Comparison of ENCODE assay signal across 20 cellular contexts in the genomic region with DNA sequence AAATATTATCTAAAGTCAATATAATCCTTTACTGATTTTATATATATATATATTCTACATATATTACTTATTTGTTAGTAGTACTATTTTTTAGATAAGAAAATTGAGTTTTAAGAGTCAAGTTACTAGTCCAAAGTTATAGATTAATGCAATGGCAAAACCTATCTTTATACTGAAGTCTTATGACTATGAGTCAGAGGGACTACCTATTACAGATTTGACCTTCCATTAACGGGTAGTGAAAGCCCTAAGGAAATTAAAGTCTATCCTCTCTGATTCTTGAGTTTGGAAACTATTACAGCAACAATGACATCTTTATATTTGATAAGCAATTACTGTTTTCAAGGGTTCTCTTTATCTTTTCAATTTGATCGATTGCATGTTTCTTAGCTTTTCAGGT.
DNase-seq lines count a peak whose midpoint lies in the region; TF ChIP-seq lines count a peak whose summit lies in the region.
"Had no signal": no experiment of that assay in that cellular context is flagged by ENCODE, and none has a peak within 500 bp of the region (broad histone marks: within the 10 kb centered on the region; RNA-seq: fewer than 3 reads in every experiment).

No MANE protein-coding gene starts in this region.

- H2AFZ ChIP-seq in mammary epithelial cell (ENCODE audit: low read depth, low read length): no peak overlapping the region
- H2AFZ ChIP-seq: GM23248 had no signal

- no peak overlapping the region for H3K4me2 ChIP-seq in mammary epithelial cell (ENCODE audit: insufficient read depth, low read depth, low read length)
- H3K4me2 ChIP-seq: A549, BLaER1 had no signal

- intact Hi-C loops in MCF 10A (cut with micrococcal nuclease) (no loop called here), breast epithelium (cut with DNase I; ENCODE audit: low total_unique reads) (no loop called here), mammary epithelial cell (cut with micrococcal nuclease) (no loop called here), Calu3 (cut with micrococcal nuclease; ENCODE audit: unreplicated experiment) (loop anchor here (5.0 to 10.0 kb wide), 2 partner anchors 130 to 328 kb away; no protein-coding TSS in a partner anchor)

- peaks cover 7% of the 10 kb centered on the region for H3K4me1 Mint-ChIP-seq in MCF 10A (ENCODE audit: insufficient read depth, unreplicated experiment)
- H3K4me1 Mint-ChIP-seq in Calu3 (ENCODE audit: low read depth, unreplicated experiment): peaks cover 26% of the 10 kb centered on the region
- H3K4me1 Mint-ChIP-seq in activated T-cell treated with anti-CD3 and anti-CD28 coated beads, Interleukin-2, amount 50 U/mL, for 24 hours (ENCODE audit: low read depth): no peaks in the 10 kb centered on the region
- H3K4me1 Mint-ChIP-seq: CD14-positive monocyte; CD4-positive, alpha-beta memory T cell had no signal

- H3K4me3 Mint-ChIP-seq in MCF 10A (ENCODE audit: unreplicated experiment) (no peak overlapping the region), Calu3 (ENCODE audit: low read depth, unreplicated experiment) (no peak overlapping the region)
- H3K4me3 Mint-ChIP-seq in activated T-cell treated with anti-CD3 and anti-CD28 coated beads, Interleukin-2, amount 50 U/mL, for 24 hours: no peak overlapping the region
- H3K4me3 Mint-ChIP-seq: CD14-positive monocyte; CD4-positive, alpha-beta memory T cell; HFFc6; IgD-negative memory B cell had no signal

- DNase-seq in MCF 10A (ENCODE audit: unreplicated experiment): no peak
- no peak for DNase-seq in breast epithelium (ENCODE audit: low spot score in 2 of 2)
- DNase-seq in mammary epithelial cell: peak; percentile 9
- DNase-seq in fibroblast of mammary gland (ENCODE audit: low read depth): peak; percentile 17
- DNase-seq in renal cortical epithelial cell (ENCODE audit: low read depth): peak; percentile 73
- DNase-seq in Calu3: no peak
- no peak for DNase-seq in activated T-cell treated with anti-CD3 and anti-CD28 coated beads, Interleukin-2, amount 50 U/mL, for 24 hours
- no peak for DNase-seq in NCI-H82 (lab: John Stamatoyannopoulos, UW)
- DNase-seq: CD4-positive, alpha-beta memory T cell; DMS 273 treated with DMSO at 0.1 percent for 48 hours; DMS53; DND-41; GM23248; H7; HFFc6 had no signal

- no peaks in the 10 kb centered on the region for H3K27me3 Mint-ChIP-seq in MCF 10A (ENCODE audit: insufficient read depth, unreplicated experiment)
- H3K27me3 Mint-ChIP-seq in Calu3 (ENCODE audit: unreplicated experiment): no peaks in the 10 kb centered on the region
- H3K27me3 Mint-ChIP-seq in activated T-cell treated with anti-CD3 and anti-CD28 coated beads, Interleukin-2, amount 50 U/mL, for 24 hours: peaks cover 8% of the 10 kb centered on the region

- H3K27me3 ChIP-seq in breast epithelium: no peaks in the 10 kb centered on the region
- H3K27me3 ChIP-seq in mammary epithelial cell (ENCODE audit: insufficient read depth, low read length): no peaks in the 10 kb centered on the region
- H3K27me3 ChIP-seq: BLaER1 had no signal

- H3K4me3 ChIP-seq in breast epithelium: no peak overlapping the region
- no peak overlapping the region for H3K4me3 ChIP-seq in mammary epithelial cell (replicated peaks in 1 of 3; ENCODE audit: insufficient read depth in 1 of 3, low read depth in 2 of 3, low read length in 3 of 3)
- H3K4me3 ChIP-seq in fibroblast of mammary gland (ENCODE audit: control insufficient read depth, low read depth, low read length): no peak overlapping the region
- H3K4me3 ChIP-seq: A549, BLaER1, GM23248 had no signal

- no peaks in the 10 kb centered on the region for H4K20me1 ChIP-seq in mammary epithelial cell (ENCODE audit: insufficient read depth, low read length)
- H4K20me1 ChIP-seq: BLaER1 had no signal

- no peaks in the 10 kb centered on the region for H3K36me3 Mint-ChIP-seq in MCF 10A (ENCODE audit: insufficient read depth, unreplicated experiment)
- no peaks in the 10 kb centered on the region for H3K36me3 Mint-ChIP-seq in Calu3 (ENCODE audit: insufficient read depth, unreplicated experiment)
- no peaks in the 10 kb centered on the region for H3K36me3 Mint-ChIP-seq in activated T-cell treated with anti-CD3 and anti-CD28 coated beads, Interleukin-2, amount 50 U/mL, for 24 hours (ENCODE audit: low read depth)
- H3K36me3 Mint-ChIP-seq: CD14-positive monocyte; CD4-positive, alpha-beta memory T cell had no signal

- no peak for TF ChIP-seq CTCF in MCF 10A (IDR thresholded peaks at IDR 0.05; ENCODE audit: unreplicated experiment)
- no peak for TF ChIP-seq CTCF in breast epithelium (IDR thresholded peaks at IDR 0.05)
- no peak for TF ChIP-seq CTCF in mammary epithelial cell (conservative IDR thresholded peaks at IDR 0.05 in 1 of 2, IDR thresholded peaks at IDR 0.05 in 1 of 2; ENCODE audit: extremely low read depth in 1 of 2, insufficient read depth in 1 of 2, low read depth in 1 of 2, low read length in 2 of 2)
- TF ChIP-seq CTCF in fibroblast of mammary gland (conservative IDR thresholded peaks at IDR 0.05; ENCODE audit: control insufficient read depth, insufficient read depth, low read depth, low read length): no peak
- no peak for TF ChIP-seq CTCF in Calu3 (IDR thresholded peaks at IDR 0.05; ENCODE audit: unreplicated experiment)

- H3K9me3 ChIP-seq in breast epithelium (no peaks in the 10 kb centered on the region), mammary epithelial cell (replicated peaks; ENCODE audit: insufficient read depth, low read length) (no peaks in the 10 kb centered on the region)
- H3K9me3 ChIP-seq: A549, BLaER1 had no signal

- TF ChIP-seq POLR2A in breast epithelium (IDR thresholded peaks at IDR 0.05): no peak

- H3K9me3 Mint-ChIP-seq in MCF 10A (ENCODE audit: unreplicated experiment): no peaks in the 10 kb centered on the region
- H3K9me3 Mint-ChIP-seq in Calu3 (ENCODE audit: low read depth, unreplicated experiment): peaks cover 8% of the 10 kb centered on the region
- H3K9me3 Mint-ChIP-seq in activated T-cell treated with anti-CD3 and anti-CD28 coated beads, Interleukin-2, amount 50 U/mL, for 24 hours: no peaks in the 10 kb centered on the region

- no peak overlapping the region for H3K9ac ChIP-seq in mammary epithelial cell (ENCODE audit: insufficient read depth, low read length)
- H3K9ac ChIP-seq: BLaER1, GM23248 had no signal

- dilution Hi-C loops in mammary epithelial cell (cut with HindIII; ENCODE audit: low sequenced_read_pairs): no loop called here

- no peaks in the 10 kb centered on the region for H3K4me1 ChIP-seq in breast epithelium
- no peaks in the 10 kb centered on the region for H3K4me1 ChIP-seq in mammary epithelial cell (ENCODE audit: insufficient read depth, low read length)
- H3K4me1 ChIP-seq: A549, BLaER1 had no signal

- no peaks in the 10 kb centered on the region for H3K79me2 ChIP-seq in mammary epithelial cell (ENCODE audit: insufficient read depth, low read length)

- H3K36me3 ChIP-seq in breast epithelium (no peaks in the 10 kb centered on the region), mammary epithelial cell (ENCODE audit: insufficient read depth, low read length) (no peaks in the 10 kb centered on the region)
- H3K36me3 ChIP-seq: BLaER1 had no signal

- H3K27ac ChIP-seq in breast epithelium (no peak overlapping the region), mammary epithelial cell (ENCODE audit: insufficient read depth, low read depth, low read length) (no peak overlapping the region)
- H3K27ac ChIP-seq: 22Rv1, A549, BLaER1, GM23248 had no signal

- peak overlapping the region; percentile 44 for H3K27ac Mint-ChIP-seq in MCF 10A (ENCODE audit: low read depth, unreplicated experiment)
- no peak overlapping the region for H3K27ac Mint-ChIP-seq in Calu3 (ENCODE audit: unreplicated experiment)
- H3K27ac Mint-ChIP-seq in activated T-cell treated with anti-CD3 and anti-CD28 coated beads, Interleukin-2, amount 50 U/mL, for 24 hours: no peak overlapping the region
- H3K27ac Mint-ChIP-seq: CD14-positive monocyte; CD4-positive, alpha-beta memory T cell; HFFc6; IgD-negative memory B cell had no signal

- in situ Hi-C loops in mammary epithelial cell (cut with MboI; ENCODE audit: low sequenced_read_pairs in 2 of 2): no loop called here

- no TSS peak for BruUV-seq in MCF 10A (replicated peaks; lab: Mats Ljungman, UMichigan)
- no TSS peak for BruUV-seq in mammary epithelial cell (replicated peaks; lab: Mats Ljungman, UMichigan)
- no TSS peak for BruUV-seq in Calu3 (replicated peaks; lab: Mats Ljungman, UMichigan)

- 45% methylated on average over 2 of the region's 2 CpGs for WGBS in mammary epithelial cell (ENCODE audit: low coverage, missing lambda C conversion rate)

- CTCF ChIA-PET in MCF 10A (lab: Yijun Ruan, JAX): no interaction called here
- CTCF ChIA-PET in mammary epithelial cell (lab: Charles Lee; ENCODE audit: low non-redundant PET): no interaction called here
- CTCF ChIA-PET in Calu3 (lab: Charles Lee): no interaction called here

- POLR2A ChIA-PET in MCF 10A (lab: Yijun Ruan, JAX): interaction anchor here (0.6 kb wide), 1 partner anchor 81 kb away, joined by 4 read pairs; no protein-coding TSS in a partner anchor

Comparison
In these comparisons a context has a peak if more than half of its experiments do, and no peak if none do; other contexts are left out.
1. DNase-seq: peak in mammary epithelial cell (single experiment), fibroblast of mammary gland (single experiment) and renal cortical epithelial cell (single experiment); none in MCF 10A (single experiment), breast epithelium (0 of 2), Calu3 (single experiment), activated T-cell treated with anti-CD3 and anti-CD28 coated beads, Interleukin-2, amount 50 U/mL, for 24 hours (single experiment) and NCI-H82 (single experiment).